In the genomic region with DNA sequence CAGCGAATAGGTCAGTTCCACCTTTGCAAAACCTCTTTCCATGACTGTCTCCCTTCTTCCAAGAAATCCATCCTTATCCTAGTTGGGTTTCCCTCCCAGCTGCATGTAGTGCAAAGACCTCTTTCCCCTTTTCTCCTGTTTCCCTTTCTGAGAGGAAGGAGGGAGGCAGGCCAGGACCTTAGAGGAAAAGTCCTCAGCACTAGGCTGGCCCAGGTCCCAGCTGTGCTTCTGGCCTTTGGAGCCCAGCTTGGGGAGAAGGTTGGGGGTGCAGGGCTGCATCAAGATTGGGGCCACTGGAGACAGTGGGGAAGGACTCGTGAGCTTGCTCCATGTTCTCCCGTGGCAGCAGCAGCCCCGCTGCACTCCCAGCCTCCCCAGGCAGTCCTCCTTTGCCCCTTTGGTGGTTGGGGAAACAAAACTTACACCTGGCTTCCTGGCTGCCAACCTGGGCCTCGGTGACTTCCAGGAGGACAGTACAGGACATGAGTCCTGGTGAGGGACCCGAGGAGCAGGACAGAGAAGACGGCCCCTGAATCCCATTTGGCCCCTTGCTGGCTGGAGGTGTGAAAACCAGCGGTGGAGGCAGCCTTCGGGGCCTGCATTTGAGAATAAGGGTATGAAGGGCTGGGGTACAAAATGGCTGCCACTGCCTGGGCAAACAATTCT, we compare ENCODE assay signal across 8 cellular contexts. TPM values are rescaled to one million over a fixed set of nuclear protein-coding genes. Genes with fewer than 3 reads are reported as not detected.
DNase-seq lines count a peak whose midpoint lies in the region; ATAC-seq and TF ChIP-seq lines count a peak whose summit lies in the region.

No MANE protein-coding gene starts in this region.

- H2AFZ ChIP-seq in neuronal stem cell (ENCODE audit: low read length) = peak overlapping the region; percentile 32

- peak overlapping the region; percentile 85 for H4K91ac ChIP-seq in neuronal stem cell (ENCODE audit: low read depth, low read length, poor library complexity)

- no peaks in the 10 kb centered on the region for H3K9me3 ChIP-seq in CD8-positive, alpha-beta memory T cell (ENCODE audit: low read length)
- H3K9me3 ChIP-seq in RWPE2 (ENCODE audit: severe bottlenecking) (no peaks in the 10 kb centered on the region), neuronal stem cell (replicated peaks in 1 of 2; ENCODE audit: control insufficient read depth in 2 of 2, insufficient read depth in 1 of 2, low read depth in 1 of 2, low read length in 2 of 2) (no peaks in the 10 kb centered on the region)

- H3K27ac ChIP-seq in CD8-positive, alpha-beta memory T cell (ENCODE audit: low read depth, low read length) = peak overlapping the region; percentile 58
- H3K27ac ChIP-seq in RWPE2 (ENCODE audit: poor library complexity, severe bottlenecking) (peak overlapping the region; percentile 87), neuronal stem cell (replicated peaks; ENCODE audit: low read length) (peak overlapping the region; percentile 68)

- no peak overlapping the region for H3K14ac ChIP-seq in neuronal stem cell (ENCODE audit: low read length)

- ATAC-seq in RWPE2 (ENCODE audit: low read depth) (no peak), esophagus mucosa (peak; percentile 2)

- peak overlapping the region; percentile 87 for H2BK15ac ChIP-seq in neuronal stem cell (ENCODE audit: low read length)

- H3K36me3 ChIP-seq in CD8-positive, alpha-beta memory T cell (ENCODE audit: insufficient read depth, low read length) = no peaks in the 10 kb centered on the region
- H3K36me3 ChIP-seq in RWPE2 (ENCODE audit: low read depth) (peaks cover 10% of the 10 kb centered on the region), neuronal stem cell (replicated peaks in 1 of 2; ENCODE audit: control insufficient read depth in 2 of 2, insufficient read depth in 2 of 2, low read length in 2 of 2) (peaks cover 2 to 15% of the 10 kb centered on the region in 2 donors)

- peak overlapping the region; percentile 65 for H3K4me2 ChIP-seq in neuronal stem cell (ENCODE audit: insufficient read depth, low read length, poor library complexity, severe bottlenecking)

- H3K9me3 Mint-ChIP-seq in CD8-positive, alpha-beta memory T cell = no peaks in the 10 kb centered on the region

- H4K8ac ChIP-seq in neuronal stem cell (ENCODE audit: low read depth, low read length) = no peak overlapping the region

- peak overlapping the region in 7 of 8 donors; percentile 10 to 99 (median 97) for H3K27ac Mint-ChIP-seq in CD8-positive, alpha-beta memory T cell

- peak overlapping the region; percentile 65 for H2BK120ac ChIP-seq in neuronal stem cell (ENCODE audit: low read depth, low read length)

- no peak for DNase-seq in CD8-positive, alpha-beta memory T cell
- no peak for DNase-seq in RWPE2 (ENCODE audit: low spot score)
- no peak for DNase-seq in neuronal stem cell (ENCODE audit: low spot score)
- no peak for DNase-seq in pons (ENCODE audit: low spot score)
- no peak for DNase-seq in DMS153 (lab: John Stamatoyannopoulos, UW)
- no peak for DNase-seq in SIG-M5 treated with dmso at 0.1 percent for 504 hours (lab: John Stamatoyannopoulos, UW; ENCODE audit: unreplicated experiment)
- no peak for DNase-seq in AG08395 (ENCODE audit: low spot score)

- peak overlapping the region; percentile 64 for H3K4me3 ChIP-seq in CD8-positive, alpha-beta memory T cell (ENCODE audit: low read length)
- peak overlapping the region; percentile 19 for H3K4me3 ChIP-seq in RWPE2 (ENCODE audit: severe bottlenecking)
- peak overlapping the region; percentile 46 to 68 for H3K4me3 ChIP-seq in neuronal stem cell (ENCODE audit: low read length in 2 of 2)

- POLR2A ChIA-PET in CD8-positive, alpha-beta memory T cell (lab: Charles Lee) = interaction anchor here (1.2 to 5.3 kb wide), 9 partner anchors 11 to 150 kb away, joined by 4 to 327 read pairs (median 7); a partner anchor contains a TSS

- H3K4me1 ChIP-seq in CD8-positive, alpha-beta memory T cell (ENCODE audit: insufficient read depth, low read length) = peaks cover 27% of the 10 kb centered on the region
- H3K4me1 ChIP-seq in RWPE2 (ENCODE audit: insufficient read depth, poor library complexity, severe bottlenecking) (peaks cover 17% of the 10 kb centered on the region), neuronal stem cell (ENCODE audit: control insufficient read depth in 2 of 2, insufficient read depth in 1 of 2, low read depth in 1 of 2, low read length in 2 of 2) (peaks cover 10 to 11% of the 10 kb centered on the region in 2 donors)

- peaks cover 0 to 2% of the 10 kb centered on the region in 2 donors for H3K27me3 Mint-ChIP-seq in CD8-positive, alpha-beta memory T cell

- no peaks in the 10 kb centered on the region for H3K27me3 ChIP-seq in CD8-positive, alpha-beta memory T cell (ENCODE audit: insufficient read depth, low read length, poor library complexity, severe bottlenecking)
- no peaks in the 10 kb centered on the region for H3K27me3 ChIP-seq in RWPE2 (ENCODE audit: insufficient read depth, poor library complexity, severe bottlenecking)
- H3K27me3 ChIP-seq in neuronal stem cell (ENCODE audit: control insufficient read depth in 3 of 3, insufficient read depth in 3 of 3, low read depth in 1 of 3, low read length in 3 of 3) = no peaks in the 10 kb centered on the region

- peak overlapping the region; percentile 96 for H3K4ac ChIP-seq in neuronal stem cell (ENCODE audit: low read length)

- peak overlapping the region; percentile 26 for H2BK5ac ChIP-seq in neuronal stem cell (ENCODE audit: low read length)

- peak overlapping the region; percentile 92 to 99 (median 94) for H3K4me3 Mint-ChIP-seq in CD8-positive, alpha-beta memory T cell

- peak overlapping the region; percentile 81 for H3K23ac ChIP-seq in neuronal stem cell (ENCODE audit: low read depth, low read length, poor library complexity)

- peaks cover 0 to 22% (median 3%) of the 10 kb centered on the region in 3 donors for H3K36me3 Mint-ChIP-seq in CD8-positive, alpha-beta memory T cell

- peak overlapping the region; percentile 87 for H2AK5ac ChIP-seq in neuronal stem cell (ENCODE audit: low read depth, low read length)

- peaks cover 29 to 46% (median 45%) of the 10 kb centered on the region in 3 donors for H3K4me1 Mint-ChIP-seq in CD8-positive, alpha-beta memory T cell

- peak overlapping the region; percentile 18 for H2BK12ac ChIP-seq in neuronal stem cell (ENCODE audit: low read length)

- no peak for TF ChIP-seq CTCF in RWPE2 (IDR thresholded peaks at IDR 0.05; ENCODE audit: poor library complexity, severe bottlenecking)

- CTCF ChIA-PET in CD8-positive, alpha-beta memory T cell (lab: Charles Lee) = interaction anchor here (0.7 to 9.3 kb wide), 6 partner anchors 12 to 84 kb away, joined by 3 to 152 read pairs (median 12); a partner anchor contains a TSS

- peak overlapping the region; percentile 94 for H3K18ac ChIP-seq in neuronal stem cell (ENCODE audit: low read length)

- H3K79me1 ChIP-seq in neuronal stem cell (ENCODE audit: low read depth, low read length) = no peaks in the 10 kb centered on the region

- H3K9ac ChIP-seq in neuronal stem cell (ENCODE audit: low read depth, low read length, poor library complexity) = peak overlapping the region; percentile 73

- WGBS in neuronal stem cell (ENCODE audit: extremely low coverage in 2 of 2, insufficient read length in 2 of 2, insufficient replicate concordance in 1 of 2), 2 donors = no CpG with 5 or more reads among the region's 9 CpGs

RNA-seq across cellular contexts. Expression of a gene that starts 0.5 kb away (rescaled TPM):
- 1 to 10 TPM; 7.7 to 9.3 TPM for total RNA-seq in CD8-positive, alpha-beta memory T cell
- polyA plus RNA-seq in CD8-positive, alpha-beta memory T cell = 4.0 TPM
- 4.7 TPM for total RNA-seq in esophagus mucosa
- 3.9 TPM for polyA plus RNA-seq in neuronal stem cell (2013, experiment 1 of 2)
- 3.7 TPM for polyA plus RNA-seq in neuronal stem cell (2013, experiment 2 of 2)

RNA-seq across cellular contexts. Expression of a gene that starts 13.9 kb away (rescaled TPM):
- 10 to 100 TPM; 48.3 to 51.1 TPM for total RNA-seq in CD8-positive, alpha-beta memory T cell
- polyA plus RNA-seq in CD8-positive, alpha-beta memory T cell = 5.6 TPM
- 22.6 TPM for total RNA-seq in esophagus mucosa
- 21.6 TPM for polyA plus RNA-seq in neuronal stem cell (2013, experiment 1 of 2)
- 22.5 TPM for polyA plus RNA-seq in neuronal stem cell (2013, experiment 2 of 2)

RNA-seq across cellular contexts. Expression of a gene that starts 26.7 kb away (rescaled TPM):
- total RNA-seq in CD8-positive, alpha-beta memory T cell = 1 to 10 TPM; 8.8 to 9.7 TPM
- 15.0 TPM for polyA plus RNA-seq in CD8-positive, alpha-beta memory T cell
- 3.5 TPM for total RNA-seq in esophagus mucosa
- polyA plus RNA-seq in neuronal stem cell (2013, experiment 1 of 2) = 7.8 TPM
- 8.0 TPM for polyA plus RNA-seq in neuronal stem cell (2013, experiment 2 of 2)

RNA-seq across cellular contexts. Expression of a gene that starts 29.8 kb away (rescaled TPM):
- total RNA-seq in CD8-positive, alpha-beta memory T cell = 1 to 10 TPM; 5.5 to 7.2 TPM
- 1.1 TPM for polyA plus RNA-seq in CD8-positive, alpha-beta memory T cell
- total RNA-seq in esophagus mucosa = 34.2 TPM
- polyA plus RNA-seq in neuronal stem cell (2013, experiment 1 of 2) = 19.5 TPM
- 17.6 TPM for polyA plus RNA-seq in neuronal stem cell (2013, experiment 2 of 2)

RNA-seq across cellular contexts. Expression of a gene that starts 59.5 kb away (rescaled TPM):
- 100 to 1,000 TPM; 260 to 265 TPM for total RNA-seq in CD8-positive, alpha-beta memory T cell
- polyA plus RNA-seq in CD8-positive, alpha-beta memory T cell = 58.6 TPM
- total RNA-seq in esophagus mucosa = 2.6 TPM
- 2.8 TPM for polyA plus RNA-seq in neuronal stem cell (2013, experiment 1 of 2)
- polyA plus RNA-seq in neuronal stem cell (2013, experiment 2 of 2) = 2.9 TPM
